Comparison of ENCODE assay signal across 17 cellular contexts in the genomic region with DNA sequence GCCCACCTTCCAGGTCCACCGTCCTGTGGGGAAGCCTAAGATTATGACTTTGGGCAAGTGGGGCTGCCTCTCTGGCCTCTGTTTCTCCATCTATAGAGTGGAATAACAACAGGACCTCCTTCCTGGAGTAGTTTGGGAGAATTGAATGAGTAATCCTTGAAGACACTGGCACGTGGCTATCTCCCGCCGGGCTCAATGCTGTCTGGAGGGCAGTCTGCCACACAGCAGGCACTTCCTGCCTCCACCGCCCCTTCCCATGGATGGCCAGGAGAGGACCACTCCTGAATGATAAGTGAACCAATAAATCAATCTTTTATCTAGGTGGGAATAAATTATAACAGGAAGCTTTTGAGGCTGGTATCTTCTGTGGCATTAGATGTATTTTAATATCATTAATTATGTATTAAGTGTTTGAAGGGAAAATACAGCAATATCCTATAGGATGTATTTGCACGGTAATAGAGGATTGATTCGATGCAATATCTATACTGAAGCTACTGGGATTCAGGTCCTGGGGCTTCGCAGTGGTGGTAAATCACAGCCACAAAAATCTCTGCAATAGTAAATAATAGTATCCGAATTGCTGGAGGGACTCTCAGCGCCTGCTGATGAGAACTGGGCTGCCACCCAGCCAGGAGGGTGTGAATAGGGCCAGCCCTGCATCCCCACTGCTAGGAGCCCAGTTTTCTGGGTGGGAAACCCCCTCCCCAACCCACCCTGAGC. TPM values are rescaled to one million over a fixed set of nuclear protein-coding genes. Genes with fewer than 3 reads are reported as not detected.
DNase-seq lines count a peak whose midpoint lies in the region; ATAC-seq, FAIRE-seq and TF ChIP-seq lines count a peak whose summit lies in the region.
"Had no signal": no experiment of that assay in that cellular context is flagged by ENCODE, and none has a peak within 500 bp of the region (broad histone marks: within the 10 kb centered on the region; RNA-seq: fewer than 3 reads in every experiment).

No MANE protein-coding gene starts in this region.

- peaks cover 51% of the 10 kb centered on the region for H3K27me3 Mint-ChIP-seq in chondrocyte (ENCODE audit: low read depth)
- H3K27me3 Mint-ChIP-seq in natural killer cell (ENCODE audit: low read depth in 2 of 2), result peaks cover 14 to 25% of the 10 kb centered on the region in 2 donors
- peaks cover 36% of the 10 kb centered on the region for H3K27me3 Mint-ChIP-seq in activated naive CD4-positive, alpha-beta T cell treated with anti-CD3 and anti-CD28 coated beads, Interleukin-2, amount 10 ng/mL, durations not matched to agents 7 days and 5 days

- peaks cover 2% of the 10 kb centered on the region; the same call in 1 of the 2 replicates for H3K27me3 ChIP-seq in H7 (ENCODE audit: control insufficient read depth, insufficient read depth, low read length)

- intact Hi-C loops in natural killer cell (cut with micrococcal nuclease) (no loop called here), kidney (cut with DNase I) (no loop called here)

- H3K4me3 ChIP-seq in H7 (ENCODE audit: insufficient read depth, low read depth, low read length) (no peak overlapping the region), kidney (ENCODE audit: low read length in 2 of 2) (no peak overlapping the region)

- no peaks in the 10 kb centered on the region for H3K4me1 Mint-ChIP-seq in chondrocyte (ENCODE audit: low read depth)
- no peaks in the 10 kb centered on the region for H3K4me1 Mint-ChIP-seq in natural killer cell
- no peaks in the 10 kb centered on the region for H3K4me1 Mint-ChIP-seq in activated naive CD4-positive, alpha-beta T cell treated with anti-CD3 and anti-CD28 coated beads, Interleukin-2, amount 10 ng/mL, durations not matched to agents 7 days and 5 days
- H3K4me1 Mint-ChIP-seq: CD4-positive, alpha-beta memory T cell had no signal

- no peaks in the 10 kb centered on the region for H3K4me1 ChIP-seq in kidney (ENCODE audit: control insufficient read depth in 1 of 2, insufficient read depth in 1 of 2, low read depth in 1 of 2, low read length in 2 of 2)

- CTCF ChIA-PET in activated naive CD4-positive, alpha-beta T cell treated with anti-CD3 and anti-CD28 coated beads, Interleukin-2, amount 10 ng/mL, durations not matched to agents 7 days and 5 days (lab: Charles Lee), result no interaction called here

- H3K27ac Mint-ChIP-seq in chondrocyte (ENCODE audit: unreplicated experiment) (no peak overlapping the region), natural killer cell (no peak overlapping the region)
- no peak overlapping the region for H3K27ac Mint-ChIP-seq in activated naive CD4-positive, alpha-beta T cell treated with anti-CD3 and anti-CD28 coated beads, Interleukin-2, amount 10 ng/mL, durations not matched to agents 7 days and 5 days
- H3K27ac Mint-ChIP-seq: B cell had no signal

- DNase-seq in A172 (ENCODE audit: low spot score) (peak; percentile 10), H7 (peak; percentile 53), chondrocyte (ENCODE audit: low spot score) (peak; percentile 47), iPS-NIHi7 (ENCODE audit: extremely low spot score) (peak; percentile 45), cerebellar cortex (ENCODE audit: low spot score) (no peak), natural killer cell (no peak), kidney (no peak)
- no peak for DNase-seq in activated naive CD4-positive, alpha-beta T cell treated with anti-CD3 and anti-CD28 coated beads, Interleukin-2, amount 10 ng/mL, durations not matched to agents 7 days and 5 days
- DNase-seq: C1 segment of cervical spinal cord; CD4-positive, alpha-beta memory T cell; DMS153; DMS79 treated with DMSO at 0.1 percent for 48 hours; GF-D8 had no signal

- H3K9ac ChIP-seq in kidney (ENCODE audit: low read length in 2 of 2), result no peak overlapping the region

- H3K36me3 Mint-ChIP-seq in chondrocyte (ENCODE audit: low read depth), result no peaks in the 10 kb centered on the region
- H3K36me3 Mint-ChIP-seq in natural killer cell, result no peaks in the 10 kb centered on the region
- H3K36me3 Mint-ChIP-seq in activated naive CD4-positive, alpha-beta T cell treated with anti-CD3 and anti-CD28 coated beads, Interleukin-2, amount 10 ng/mL, durations not matched to agents 7 days and 5 days, result no peaks in the 10 kb centered on the region
- H3K36me3 Mint-ChIP-seq: CD4-positive, alpha-beta memory T cell had no signal

- no peaks in the 10 kb centered on the region for H3K9me3 ChIP-seq in kidney (ENCODE audit: control insufficient read depth in 1 of 2, low read length in 2 of 2)

- TF ChIP-seq CTCF in chondrocyte (IDR thresholded peaks at IDR 0.05), result no peak
- TF ChIP-seq CTCF in natural killer cell (IDR thresholded peaks at IDR 0.05), result no peak
- TF ChIP-seq CTCF in kidney (IDR thresholded peaks at IDR 0.05; ENCODE audit: borderline replicate concordance, extremely low read depth, insufficient read depth), result no peak

- FAIRE-seq in kidney (lab: Jason Lieb, UNC), result no peak
- FAIRE-seq: H54 had no signal

- H3K27ac ChIP-seq in kidney (ENCODE audit: low read depth in 2 of 2, low read length in 2 of 2), result no peak overlapping the region
- H3K27ac ChIP-seq: 22Rv1, HL-60 had no signal

- ATAC-seq in natural killer cell, result no peak

- no peak overlapping the region for H3K4me3 Mint-ChIP-seq in chondrocyte (ENCODE audit: unreplicated experiment)
- no peak overlapping the region for H3K4me3 Mint-ChIP-seq in natural killer cell
- H3K4me3 Mint-ChIP-seq in activated naive CD4-positive, alpha-beta T cell treated with anti-CD3 and anti-CD28 coated beads, Interleukin-2, amount 10 ng/mL, durations not matched to agents 7 days and 5 days, result no peak overlapping the region
- H3K4me3 Mint-ChIP-seq: B cell; CD4-positive, alpha-beta memory T cell had no signal

- no peaks in the 10 kb centered on the region for H3K36me3 ChIP-seq in H7 (replicated peaks; ENCODE audit: control insufficient read depth, insufficient read depth, low read length)
- no peaks in the 10 kb centered on the region for H3K36me3 ChIP-seq in kidney (ENCODE audit: control insufficient read depth in 1 of 2, insufficient read depth in 2 of 2, low read length in 2 of 2)

- H3K9me3 Mint-ChIP-seq in chondrocyte (ENCODE audit: low read depth), result no peaks in the 10 kb centered on the region
- no peaks in the 10 kb centered on the region for H3K9me3 Mint-ChIP-seq in natural killer cell
- H3K9me3 Mint-ChIP-seq in activated naive CD4-positive, alpha-beta T cell treated with anti-CD3 and anti-CD28 coated beads, Interleukin-2, amount 10 ng/mL, durations not matched to agents 7 days and 5 days, result no peaks in the 10 kb centered on the region
- H3K9me3 Mint-ChIP-seq: CD4-positive, alpha-beta memory T cell had no signal

RNA-seq across cellular contexts. Expression of a gene that starts 15.9 kb away (rescaled TPM):
- 0.02 and 0.57 TPM in 2 replicates for total RNA-seq in A172 (2014; rRNA removed; shearing (Covaris generic))
- total RNA-seq in H7 (2014; rRNA removed; shearing (Covaris generic)), result 0.67 and 0.76 TPM in 2 replicates
- total RNA-seq in chondrocyte (not detected in 3 replicates), natural killer cell (not detected), kidney (41.8 TPM)
- 10.4 TPM for polyA plus RNA-seq in kidney (ENCODE audit: insufficient read depth, low read depth, low replicate concordance)
- total RNA-seq: CD4-positive, alpha-beta memory T cell had no signal

RNA-seq across cellular contexts. Expression of a gene that starts 55.7 kb away (rescaled TPM):
- 26.2 and 38.9 TPM in 2 replicates for total RNA-seq in A172 (2014; rRNA removed; shearing (Covaris generic))
- 26.9 and 28.4 TPM in 2 replicates for total RNA-seq in H7 (2014; rRNA removed; shearing (Covaris generic))
- 18.6 to 26.1 TPM (median 18.9 TPM) in 3 replicates for total RNA-seq in chondrocyte
- total RNA-seq in natural killer cell, result 10 to 100 TPM; 21.9 to 30.6 (median 28.3) TPM
- total RNA-seq in kidney, result 28.5 TPM
- 10.6 TPM for polyA plus RNA-seq in kidney (ENCODE audit: insufficient read depth, low read depth, low replicate concordance)

Comparison
In these comparisons a context has a peak if more than half of its experiments do, and no peak if none do; other contexts are left out.
1. DNase-seq: peak in A172 (single experiment), H7 (single experiment), chondrocyte (single experiment) and iPS-NIHi7 (single experiment); none in cerebellar cortex (single experiment), natural killer cell (single experiment), activated naive CD4-positive, alpha-beta T cell treated with anti-CD3 and anti-CD28 coated beads, Interleukin-2, amount 10 ng/mL, durations not matched to agents 7 days and 5 days (single experiment) and kidney (single experiment).
2. RNA of a gene that starts 15.9 kb away (total RNA-seq): 41.8 TPM in kidney (single experiment); 0.67 to 0.76 TPM in H7, 0.02 to 0.57 TPM in A172, not detected in chondrocyte and not detected in natural killer cell; every median in the first group is over 10 times any median in the second.